In genomic region chr6:156030053-156030452, GRCh38 we compare ENCODE assay signal across 30 cellular contexts.
"Had no signal": no experiment of that assay in that cellular context is flagged by ENCODE, and none has a peak within 500 bp of the region (broad histone marks: within the 10 kb centered on the region; RNA-seq: fewer than 3 reads in every experiment).

No MANE protein-coding gene starts in this region.

- ATAC-seq: activated CD4-positive, CD25-positive, alpha-beta regulatory T cell treated with anti-CD3 and anti-CD28 coated beads, Interleukin-2, amount 50 U/mL, for 24 hours; activated CD8-positive, alpha-beta T cell treated with anti-CD3 and anti-CD28 coated beads for 36 hours; effector memory CD8-positive, alpha-beta T cell; foreskin keratinocyte; gastrocnemius medialis; heart left ventricle; T-cell had no signal

- DNase-seq: activated B cell treated with CpG ODN at 0.5 μM for 24 hours; activated CD4-positive, alpha-beta T cell treated with anti-CD3 and anti-CD28 coated beads for 48 hours; activated CD4-positive, alpha-beta T cell treated with anti-CD3 and anti-CD28 coated beads, Interleukin-2, amount 50 U/mL, for 1 hour; activated CD4-positive, alpha-beta T cell treated with anti-CD3 and anti-CD28 coated beads, Interleukin-2, amount 50 U/mL, for 48 hours; activated CD8-positive, alpha-beta memory T cell treated with anti-CD3 and anti-CD28 coated beads for 24 hours; activated CD8-positive, alpha-beta T cell treated with anti-CD3 and anti-CD28 coated beads for 36 hours; activated effector memory CD4-positive, alpha-beta T cell treated with Interleukin-2 at 50 U/mL for 16 hours; activated gamma-delta T cell treated with Interleukin-2 at 50 U/mL for 16 hours; activated naive CD4-positive, alpha-beta T cell treated with anti-CD3 and anti-CD28 coated beads, Interleukin-2, amount 50 U/mL, for 16 hours; activated naive CD4-positive, alpha-beta T cell treated with Interleukin-2 at 50 U/mL for 16 hours; activated T-cell treated with anti-CD3 and anti-CD28 coated beads, Interleukin-2, amount 50 U/mL, for 48 hours; brain microvascular endothelial cell; cortex of kidney; dermis blood vessel endothelial cell; effector CD4-positive, alpha-beta T cell; effector memory CD8-positive, alpha-beta T cell; erythroblast; foreskin keratinocyte; gastrocnemius medialis; glutamatergic neuron; heart left ventricle; SW 1271; T-cell; T1000; WERI-Rb-1 had no signal

- H3K4me1 Mint-ChIP-seq: central memory CD8-positive, alpha-beta T cell had no signal

- H3K27ac Mint-ChIP-seq: activated CD8-positive, alpha-beta T cell treated with anti-CD3 and anti-CD28 coated beads for 36 hours; activated naive CD8-positive, alpha-beta T cell; effector memory CD8-positive, alpha-beta T cell; T-cell; T-helper 1 cell treated with Interleukin-12 subunit alpha and Interleukin-12 subunit beta and Interleukin-4 antibody, amounts not matched to agents 30 μg/mL and 1 μg/mL, for 36 hours; T-helper 2 cell treated with Interferon-gamma antibody and Interleukin-4, amounts not matched to agents 5 μg/mL and 100 μg/mL, for 36 hours had no signal

- H3K4me3 Mint-ChIP-seq: activated B cell treated with CpG ODN at 0.5 μM for 24 hours; activated CD8-positive, alpha-beta T cell treated with anti-CD3 and anti-CD28 coated beads for 36 hours; activated naive CD8-positive, alpha-beta T cell; central memory CD8-positive, alpha-beta T cell; effector memory CD8-positive, alpha-beta T cell; T-cell; T-helper 1 cell treated with Interleukin-12 subunit alpha and Interleukin-12 subunit beta and Interleukin-4 antibody, amounts not matched to agents 30 μg/mL and 1 μg/mL, for 36 hours; T-helper 2 cell treated with Interferon-gamma antibody and Interleukin-4, amounts not matched to agents 5 μg/mL and 100 μg/mL, for 36 hours had no signal

- H3K27me3 Mint-ChIP-seq: activated B cell treated with CpG ODN at 0.5 μM for 24 hours; activated CD8-positive, alpha-beta T cell treated with anti-CD3 and anti-CD28 coated beads for 36 hours; central memory CD8-positive, alpha-beta T cell; effector memory CD8-positive, alpha-beta T cell had no signal

- H3K9me3 ChIP-seq: gastrocnemius medialis had no signal
